In genomic region chr4:70902577-70903281, GRCh38 we compare ENCODE assay signal across 8 cellular contexts. TPM values are rescaled to one million over a fixed set of nuclear protein-coding genes. Genes with fewer than 3 reads are reported as not detected.
DNase-seq lines count a peak whose midpoint lies in the region; ATAC-seq lines count a peak whose summit lies in the region.

No MANE protein-coding gene starts in this region.

- no peaks in the 10 kb centered on the region for H3K36me3 ChIP-seq in CD4-positive, CD25-positive, alpha-beta regulatory T cell (ENCODE audit: control insufficient read depth, insufficient read depth, low read length)
- H3K36me3 ChIP-seq in SJCRH30: peaks cover 17% of the 10 kb centered on the region

- intact Hi-C loops in left colon (cut with DNase I, micrococcal nuclease): loop anchor here in 1 of 2 donors (10.0 kb wide), 1 partner anchor 92 kb away; the partner anchor contains the start of gene DCK

- peaks cover 18% of the 10 kb centered on the region for H3K36me3 Mint-ChIP-seq in CD4-positive, CD25-positive, alpha-beta regulatory T cell

- peak overlapping the region; percentile 89 to 99 (median 98) for H3K4me3 Mint-ChIP-seq in CD4-positive, CD25-positive, alpha-beta regulatory T cell

- peaks cover 0 to 2% (median 0%) of the 10 kb centered on the region in 7 donors for H3K9me3 Mint-ChIP-seq in CD4-positive, CD25-positive, alpha-beta regulatory T cell

- H3K9me3 ChIP-seq in CD4-positive, CD25-positive, alpha-beta regulatory T cell (ENCODE audit: control insufficient read depth in 2 of 2, low read length in 2 of 2): no peaks in the 10 kb centered on the region
- no peaks in the 10 kb centered on the region for H3K9me3 ChIP-seq in SJCRH30 (replicated peaks)

- H3K27me3 Mint-ChIP-seq in CD4-positive, CD25-positive, alpha-beta regulatory T cell: no peaks in the 10 kb centered on the region

- peak; percentile 35 to 44 for ATAC-seq in CD4-positive, CD25-positive, alpha-beta regulatory T cell (ENCODE audit: low read depth in 2 of 2)
- ATAC-seq in GM18909 (IDR thresholded peaks at IDR 0.05; ENCODE audit: poor library complexity, unreplicated experiment) (peak; percentile 45), HG03103 (IDR thresholded peaks at IDR 0.05; ENCODE audit: low read depth, unreplicated experiment) (peak; percentile 35), left colon (peak; percentile 71)
- ATAC-seq in stimulated activated naive CD8-positive, alpha-beta T cell treated with anti-CD3 and anti-CD28 coated beads, Interleukin-15, Interleukin-2, amounts not matched to agents 100 U/mL and 50 U/mL, for 24 hours: peak; percentile 60

- H3K4me1 Mint-ChIP-seq in CD4-positive, CD25-positive, alpha-beta regulatory T cell: peaks cover 32 to 43% (median 37%) of the 10 kb centered on the region in 4 donors

- H3K27ac Mint-ChIP-seq in CD4-positive, CD25-positive, alpha-beta regulatory T cell: peak overlapping the region; percentile 88 to 93 (median 92)

- no peaks in the 10 kb centered on the region for H3K27me3 ChIP-seq in CD4-positive, CD25-positive, alpha-beta regulatory T cell (ENCODE audit: control insufficient read depth, insufficient read depth, low read length)
- H3K27me3 ChIP-seq in SJCRH30: no peaks in the 10 kb centered on the region

- peak overlapping the region; percentile 87 for H3K4me3 ChIP-seq in CD4-positive, CD25-positive, alpha-beta regulatory T cell (ENCODE audit: low read depth, low read length)
- H3K4me3 ChIP-seq in SJCRH30: peak overlapping the region; percentile 84

- peak in 1 of 3 donors; percentile 30 for DNase-seq in CD4-positive, CD25-positive, alpha-beta regulatory T cell
- DNase-seq in SJCRH30 (peak; percentile 51 to 66), cerebellar cortex (ENCODE audit: low spot score) (peak; percentile 45), left colon (peak in 1 of 2 donors; percentile 26), NCI-H1694 treated with DMSO at 0.1 percent for 48 hours (lab: John Stamatoyannopoulos, UW) (no peak)
- DNase-seq in stimulated activated naive CD8-positive, alpha-beta T cell treated with anti-CD3 and anti-CD28 coated beads, Interleukin-15, Interleukin-2, amounts not matched to agents 100 U/mL and 50 U/mL, for 24 hours: no peak

- H3K4me1 ChIP-seq in CD4-positive, CD25-positive, alpha-beta regulatory T cell (ENCODE audit: control insufficient read depth, insufficient read depth, low read length, poor library complexity, severe bottlenecking): peaks cover 19% of the 10 kb centered on the region
- H3K4me1 ChIP-seq in SJCRH30: no peaks in the 10 kb centered on the region

- peak overlapping the region; percentile 47 for H3K27ac ChIP-seq in CD4-positive, CD25-positive, alpha-beta regulatory T cell (ENCODE audit: insufficient read depth, low read length, poor library complexity, severe bottlenecking)
- peak overlapping the region; percentile 63 for H3K27ac ChIP-seq in SJCRH30

RNA-seq across cellular contexts. Expression of gene MOB1B, which starts 0.6 kb away (rescaled TPM):
- total RNA-seq in CD4-positive, CD25-positive, alpha-beta regulatory T cell: 17.7 TPM
- polyA plus RNA-seq in CD4-positive, CD25-positive, alpha-beta regulatory T cell: 1 to 10 TPM in 3 of 4 donors, under 1 TPM in 1; 0.96 to 2.0 (median 1.2) TPM
- 17.9 and 20.4 TPM in 2 replicates for total RNA-seq in SJCRH30 (2014; rRNA removed; shearing (Covaris generic))
- 10 to 100 TPM; 14.7 to 15.8 TPM for total RNA-seq in left colon

Comparison
In these comparisons a context has a peak if more than half of its experiments do, and no peak if none do; other contexts are left out.
1. DNase-seq: peak in SJCRH30 (2 of 2) and cerebellar cortex (single experiment); none in stimulated activated naive CD8-positive, alpha-beta T cell treated with anti-CD3 and anti-CD28 coated beads, Interleukin-15, Interleukin-2, amounts not matched to agents 100 U/mL and 50 U/mL, for 24 hours (single experiment) and NCI-H1694 treated with DMSO at 0.1 percent for 48 hours (single experiment).
2. Peak in every context shown above with its lines, with median percentiles within 50 percentile points of each other: ATAC-seq.